Comparison of ENCODE assay signal across 9 cellular contexts in the genomic region with DNA sequence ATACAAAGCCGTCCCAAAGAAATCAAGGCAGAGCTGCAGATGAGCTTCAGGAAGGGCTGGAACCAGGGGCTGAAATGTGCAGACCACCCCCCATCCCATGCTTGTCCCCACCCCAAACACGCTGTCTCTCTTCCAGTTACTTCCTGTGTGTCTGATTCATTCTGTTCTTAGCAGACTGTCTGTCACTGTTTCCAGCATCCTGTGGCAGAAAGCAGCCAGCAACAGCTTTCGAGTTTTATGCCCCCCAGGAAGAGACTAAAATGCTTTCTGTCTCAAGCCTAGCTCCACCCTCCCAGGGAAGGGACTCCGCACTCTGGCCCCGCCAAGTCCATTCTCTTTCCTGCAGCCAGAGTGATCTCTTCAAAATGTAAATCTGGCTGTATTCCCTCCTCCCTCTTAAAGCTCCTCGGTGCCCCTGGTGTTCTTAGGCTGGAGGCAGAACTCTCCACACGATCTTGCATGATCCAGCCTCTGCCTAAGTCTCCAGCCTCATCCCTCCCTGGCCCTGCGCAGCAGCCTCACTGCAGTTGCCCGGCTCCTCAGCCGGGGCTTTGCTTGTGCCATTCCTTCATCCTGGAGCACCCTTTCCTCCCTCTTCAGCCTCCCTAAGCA. TPM values are rescaled to one million over a fixed set of nuclear protein-coding genes. Genes with fewer than 3 reads are reported as not detected.
DNase-seq lines count a peak whose midpoint lies in the region; ATAC-seq and TF ChIP-seq lines count a peak whose summit lies in the region.
"Had no signal": no experiment of that assay in that cellular context is flagged by ENCODE, and none has a peak within 500 bp of the region (broad histone marks: within the 10 kb centered on the region; RNA-seq: fewer than 3 reads in every experiment).

No MANE protein-coding gene starts in this region.

- ATAC-seq in GM18498 (IDR thresholded peaks at IDR 0.05; ENCODE audit: unreplicated experiment), result no peak

- H3K36me3 ChIP-seq in ACC112 (ENCODE audit: insufficient read depth, low read length), result peaks cover 16% of the 10 kb centered on the region; the same call in 1 of the 2 replicates

- H2AFZ ChIP-seq in ACC112 (ENCODE audit: low read length, unreplicated experiment), result no peak overlapping the region

- peak; percentile 87 for DNase-seq in HT1080 (ENCODE audit: low read depth)
- no peak for DNase-seq in astrocyte of the cerebellum (ENCODE audit: low read depth)
- peak; percentile 38 to 61 for DNase-seq in lung microvascular endothelial cell (ENCODE audit: low read depth in 2 of 2)
- DNase-seq in NCI-H2196 (lab: John Stamatoyannopoulos, UW; ENCODE audit: unreplicated experiment), result no peak
- no peak for DNase-seq in HuH-7.5 (ENCODE audit: low spot score)
- no peak for DNase-seq in NCI-H128 (lab: John Stamatoyannopoulos, UW; ENCODE audit: unreplicated experiment)
- DNase-seq: NCI-H2081 had no signal

- H3K4me1 ChIP-seq in ACC112 (ENCODE audit: control insufficient read depth, insufficient read depth, low read length, unreplicated experiment), result peaks cover 44% of the 10 kb centered on the region

- H3K4me3 ChIP-seq in ACC112 (ENCODE audit: low read depth, low read length) (peak overlapping the region; percentile 57), astrocyte of the cerebellum (ENCODE audit: low read depth, low read length) (peak overlapping the region; percentile 5)

- no peak for TF ChIP-seq CTCF in astrocyte of the cerebellum (IDR thresholded peaks at IDR 0.05; ENCODE audit: low read depth, low read length, missing control alignments)

- no peaks in the 10 kb centered on the region for H3K27me3 ChIP-seq in ACC112 (ENCODE audit: insufficient read depth, low read length)

- H3K79me2 ChIP-seq in ACC112 (ENCODE audit: control insufficient read depth, insufficient read depth, low read length, unreplicated experiment), result peaks cover 52% of the 10 kb centered on the region

- in situ Hi-C loops in astrocyte of the cerebellum (cut with HindIII; ENCODE audit: low sequenced_read_pairs), result no loop called here

- peak overlapping the region; percentile 73 for H3K27ac ChIP-seq in ACC112 (ENCODE audit: low read depth, low read length)

RNA-seq across cellular contexts. Expression of gene HRH1, which starts 41.5 kb away (rescaled TPM):
- 16.1 and 16.7 TPM in 2 replicates for total RNA-seq in HT1080 (2014; rRNA removed; shearing (Covaris generic))
- polyA plus RNA-seq in HT1080 (2015; cell fraction: cytosol; rRNA removed), result 11.4 and 12.4 TPM in 2 replicates
- polyA plus RNA-seq in HT1080 (2015; cell fraction: nucleus; rRNA removed), result 16.2 and 22.3 TPM in 2 replicates
- total RNA-seq in lung microvascular endothelial cell, result 1.6 and 5.4 TPM in 2 replicates

Comparison
In these comparisons a context has a peak if more than half of its experiments do, and no peak if none do; other contexts are left out.
1. DNase-seq: peak in HT1080 (single experiment) and lung microvascular endothelial cell (2 of 2); none in astrocyte of the cerebellum (single experiment), NCI-H2196 (single experiment), HuH-7.5 (single experiment) and NCI-H128 (single experiment).